ENCODE assay signal across 1 cellular context in the genomic region with DNA sequence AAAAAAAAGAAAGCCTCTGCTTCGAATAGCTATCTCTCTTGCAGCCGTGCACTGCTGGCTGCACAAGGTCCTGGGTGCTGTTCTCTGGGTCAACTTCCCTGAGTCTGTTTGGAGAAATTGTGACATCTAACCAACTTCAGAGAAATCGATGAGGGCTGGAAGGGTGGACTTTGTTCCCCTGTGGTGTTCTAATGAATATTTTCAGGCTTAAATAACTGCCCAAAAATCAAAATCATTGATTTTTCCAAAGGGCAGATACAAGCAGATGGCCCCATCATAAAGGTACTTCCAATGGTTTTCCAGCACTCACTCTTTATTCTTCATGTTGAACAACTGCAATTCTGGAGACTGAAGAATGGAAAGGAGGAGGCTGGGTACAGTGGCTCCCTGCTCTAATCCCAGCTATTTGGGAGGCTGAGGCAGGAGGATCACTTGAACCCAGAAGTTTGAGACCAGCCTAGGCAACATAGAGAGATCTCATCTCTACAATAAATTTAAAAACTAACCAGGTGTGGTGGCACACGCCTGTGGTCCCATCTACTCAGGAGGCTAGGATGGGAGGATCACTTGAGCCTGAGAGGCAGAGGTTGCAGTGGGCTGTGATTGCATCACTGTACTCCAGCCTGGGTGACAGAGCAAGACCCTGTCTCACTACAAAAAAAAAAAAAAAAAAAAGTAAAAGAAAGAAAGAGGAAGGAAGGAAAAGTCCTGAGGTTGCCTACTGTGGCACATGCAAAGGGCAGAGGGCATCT.
TF ChIP-seq lines count a peak whose summit lies in the region.

No MANE protein-coding gene starts in this region.

TF ChIP-seq in HepG2, 621 proteins besides CTCF, POLR2A, EP300 and RAD21 (continued from another document and continues in another):
- TF ChIP-seq, protein P1, sequence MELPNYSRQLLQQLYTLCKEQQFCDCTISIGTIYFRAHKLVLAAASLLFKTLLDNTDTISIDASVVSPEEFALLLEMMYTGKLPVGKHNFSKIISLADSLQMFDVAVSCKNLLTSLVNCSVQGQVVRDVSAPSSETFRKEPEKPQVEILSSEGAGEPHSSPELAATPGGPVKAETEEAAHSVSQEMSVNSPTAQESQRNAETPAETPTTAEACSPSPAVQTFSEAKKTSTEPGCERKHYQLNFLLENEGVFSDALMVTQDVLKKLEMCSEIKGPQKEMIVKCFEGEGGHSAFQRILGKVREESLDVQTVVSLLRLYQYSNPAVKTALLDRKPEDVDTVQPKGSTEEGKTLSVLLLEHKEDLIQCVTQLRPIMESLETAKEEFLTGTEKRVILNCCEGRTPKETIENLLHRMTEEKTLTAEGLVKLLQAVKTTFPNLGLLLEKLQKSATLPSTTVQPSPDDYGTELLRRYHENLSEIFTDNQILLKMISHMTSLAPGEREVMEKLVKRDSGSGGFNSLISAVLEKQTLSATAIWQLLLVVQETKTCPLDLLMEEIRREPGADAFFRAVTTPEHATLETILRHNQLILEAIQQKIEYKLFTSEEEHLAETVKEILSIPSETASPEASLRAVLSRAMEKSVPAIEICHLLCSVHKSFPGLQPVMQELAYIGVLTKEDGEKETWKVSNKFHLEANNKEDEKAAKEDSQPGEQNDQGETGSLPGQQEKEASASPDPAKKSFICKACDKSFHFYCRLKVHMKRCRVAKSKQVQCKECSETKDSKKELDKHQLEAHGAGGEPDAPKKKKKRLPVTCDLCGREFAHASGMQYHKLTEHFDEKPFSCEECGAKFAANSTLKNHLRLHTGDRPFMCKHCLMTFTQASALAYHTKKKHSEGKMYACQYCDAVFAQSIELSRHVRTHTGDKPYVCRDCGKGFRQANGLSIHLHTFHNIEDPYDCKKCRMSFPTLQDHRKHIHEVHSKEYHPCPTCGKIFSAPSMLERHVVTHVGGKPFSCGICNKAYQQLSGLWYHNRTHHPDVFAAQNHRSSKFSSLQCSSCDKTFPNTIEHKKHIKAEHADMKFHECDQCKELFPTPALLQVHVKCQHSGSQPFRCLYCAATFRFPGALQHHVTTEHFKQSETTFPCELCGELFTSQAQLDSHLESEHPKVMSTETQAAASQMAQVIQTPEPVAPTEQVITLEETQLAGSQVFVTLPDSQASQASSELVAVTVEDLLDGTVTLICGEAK (IDR thresholded peaks at IDR 0.05), result no peak
- TF ChIP-seq, protein P1 (CRISPR knock-in tag; IDR thresholded peaks at IDR 0.05), result peak; percentile 20; the same call in 1 of the 2 replicates
- TF ChIP-seq SMAD3 (CRISPR knock-in tag; IDR thresholded peaks at IDR 0.05), result peak; percentile 92
- TF ChIP-seq HCFC1 (IDR thresholded peaks at IDR 0.05; ENCODE audit: low read depth, low read length), result no peak
- TF ChIP-seq ZBTB46 (CRISPR knock-in tag; IDR thresholded peaks at IDR 0.05; ENCODE audit: borderline replicate concordance), result no peak
- peak; percentile 76; the same call in 1 of the 2 replicates for TF ChIP-seq ZNF292 (CRISPR knock-in tag; IDR thresholded peaks at IDR 0.05; ENCODE audit: borderline replicate concordance, low read depth)
- no peak; the same call in 1 of the 2 replicates for TF ChIP-seq ZKSCAN1 (IDR thresholded peaks at IDR 0.05; ENCODE audit: low read length)
- TF ChIP-seq DDIT3 (CRISPR knock-in tag; IDR thresholded peaks at IDR 0.05), result 0 out of 2 replicates have a peak, but pooled peaks have one; percentile 31
- peak; percentile 100 for TF ChIP-seq LCORL (IDR thresholded peaks at IDR 0.05)
- TF ChIP-seq LCORL (CRISPR knock-in tag; IDR thresholded peaks at IDR 0.05), result peak; percentile 99
- peak; percentile 51; the same call in 1 of the 2 replicates for TF ChIP-seq ADNP (CRISPR knock-in tag; IDR thresholded peaks at IDR 0.05)
- TF ChIP-seq ZNF569 (CRISPR knock-in tag; IDR thresholded peaks at IDR 0.05; ENCODE audit: borderline replicate concordance), result no peak
- TF ChIP-seq MIER3 (CRISPR knock-in tag; IDR thresholded peaks at IDR 0.05; ENCODE audit: borderline replicate concordance), result peak; percentile 87; the same call in 1 of the 2 replicates
- TF ChIP-seq, protein P2, sequence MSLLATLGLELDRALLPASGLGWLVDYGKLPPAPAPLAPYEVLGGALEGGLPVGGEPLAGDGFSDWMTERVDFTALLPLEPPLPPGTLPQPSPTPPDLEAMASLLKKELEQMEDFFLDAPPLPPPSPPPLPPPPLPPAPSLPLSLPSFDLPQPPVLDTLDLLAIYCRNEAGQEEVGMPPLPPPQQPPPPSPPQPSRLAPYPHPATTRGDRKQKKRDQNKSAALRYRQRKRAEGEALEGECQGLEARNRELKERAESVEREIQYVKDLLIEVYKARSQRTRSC (CRISPR knock-in tag; IDR thresholded peaks at IDR 0.05; ENCODE audit: low read depth), result no peak
- TF ChIP-seq, protein P3, sequence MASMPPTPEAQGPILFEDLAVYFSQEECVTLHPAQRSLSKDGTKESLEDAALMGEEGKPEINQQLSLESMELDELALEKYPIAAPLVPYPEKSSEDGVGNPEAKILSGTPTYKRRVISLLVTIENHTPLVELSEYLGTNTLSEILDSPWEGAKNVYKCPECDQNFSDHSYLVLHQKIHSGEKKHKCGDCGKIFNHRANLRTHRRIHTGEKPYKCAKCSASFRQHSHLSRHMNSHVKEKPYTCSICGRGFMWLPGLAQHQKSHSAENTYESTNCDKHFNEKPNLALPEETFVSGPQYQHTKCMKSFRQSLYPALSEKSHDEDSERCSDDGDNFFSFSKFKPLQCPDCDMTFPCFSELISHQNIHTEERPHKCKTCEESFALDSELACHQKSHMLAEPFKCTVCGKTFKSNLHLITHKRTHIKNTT (CRISPR knock-in tag; IDR thresholded peaks at IDR 0.05), result 0 out of 2 replicates have a peak, but pooled peaks have one; percentile 54
- peak; percentile 55; the same call in 1 of the 2 replicates for TF ChIP-seq MLX (CRISPR knock-in tag; IDR thresholded peaks at IDR 0.05)
- TF ChIP-seq GATA4 (IDR thresholded peaks at IDR 0.05; ENCODE audit: borderline replicate concordance, low read depth), result no peak
- no peak for TF ChIP-seq TCF12 (IDR thresholded peaks at IDR 0.05)
- TF ChIP-seq TCF12 (CRISPR knock-in tag; IDR thresholded peaks at IDR 0.05), result peak; percentile 61; the same call in 1 of the 2 replicates
- TF ChIP-seq ZNF136 (CRISPR knock-in tag; IDR thresholded peaks at IDR 0.05; ENCODE audit: low read depth), result peak; percentile 82
- TF ChIP-seq ZFP37 (CRISPR knock-in tag; IDR thresholded peaks at IDR 0.05; ENCODE audit: borderline replicate concordance), result 0 out of 2 replicates have a peak, but pooled peaks have one; percentile 48
- no peak for TF ChIP-seq FOXM1 (CRISPR knock-in tag; IDR thresholded peaks at IDR 0.05)
- no peak for TF ChIP-seq NFE2 (CRISPR knock-in tag; IDR thresholded peaks at IDR 0.05)
- TF ChIP-seq HDAC2 (CRISPR knock-in tag; IDR thresholded peaks at IDR 0.05), result peak; percentile 96
- peak; percentile 86 for TF ChIP-seq FOXA3 (CRISPR knock-in tag; IDR thresholded peaks at IDR 0.05)
- TF ChIP-seq ZMAT3 (CRISPR knock-in tag; conservative IDR thresholded peaks at IDR 0.05), result no peak
- no peak for TF ChIP-seq NFE2L2 (IDR thresholded peaks at IDR 0.05; ENCODE audit: low read length)
- no peak; the same call in 1 of the 2 replicates for TF ChIP-seq CCDC6 (CRISPR knock-in tag; IDR thresholded peaks at IDR 0.05)
- TF ChIP-seq BRCA1 (CRISPR knock-in tag; IDR thresholded peaks at IDR 0.05), result peak; percentile 94
- TF ChIP-seq UBTF (CRISPR knock-in tag; IDR thresholded peaks at IDR 0.05), result peak; percentile 43; the same call in 1 of the 2 replicates
- TF ChIP-seq TCF7L2 (IDR thresholded peaks at IDR 0.05; ENCODE audit: low read depth, low read length), result no peak
- TF ChIP-seq TCF7 (IDR thresholded peaks at IDR 0.05; ENCODE audit: low read depth), result peak; percentile 81
- peak; percentile 83 for TF ChIP-seq SAP130 (CRISPR knock-in tag; IDR thresholded peaks at IDR 0.05; ENCODE audit: low read depth)
- TF ChIP-seq KMT2A (CRISPR knock-in tag; IDR thresholded peaks at IDR 0.05), result 0 out of 2 replicates have a peak, but pooled peaks have one; percentile 37
- TF ChIP-seq, protein P4, sequence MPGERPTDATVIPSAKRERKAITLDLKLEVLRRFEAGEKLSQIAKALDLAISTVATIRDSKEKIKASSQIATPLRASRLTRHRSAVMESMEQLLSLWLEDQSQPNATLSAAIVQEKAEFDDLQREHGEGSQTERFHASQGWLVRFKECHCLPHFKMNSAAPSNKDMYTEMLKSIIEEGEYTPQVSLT (CRISPR knock-in tag; IDR thresholded peaks at IDR 0.05; ENCODE audit: borderline replicate concordance, low read depth), result no peak
- TF ChIP-seq ARNT (IDR thresholded peaks at IDR 0.05), result no peak
- TF ChIP-seq KAT8 (CRISPR knock-in tag; IDR thresholded peaks at IDR 0.05), result peak; percentile 76
- peak; percentile 80; the same call in 1 of the 2 replicates for TF ChIP-seq WIZ (CRISPR knock-in tag; IDR thresholded peaks at IDR 0.05)
- TF ChIP-seq BCLAF1 (IDR thresholded peaks at IDR 0.05), result no peak
